Comparison of ENCODE assay signal across 20 cellular contexts in the genomic region with DNA sequence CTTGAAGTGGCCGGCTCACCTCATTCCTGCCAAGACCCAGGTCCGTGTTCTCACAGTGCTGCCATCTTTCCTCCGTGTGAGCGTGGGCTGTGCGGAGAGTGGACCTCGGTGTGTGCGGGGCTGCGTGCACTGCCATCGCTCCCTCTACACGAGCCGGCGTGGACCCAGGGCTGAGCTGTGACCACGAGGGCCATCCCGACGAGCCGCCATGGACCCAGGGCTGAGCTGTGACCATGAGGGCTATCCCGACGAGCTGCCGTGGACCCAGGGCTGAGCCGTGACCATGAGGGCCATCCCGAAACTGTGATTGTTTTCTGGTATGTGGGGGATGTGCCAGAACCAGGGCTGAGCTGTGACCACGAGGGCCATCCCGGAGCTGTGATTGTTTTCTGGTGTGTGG. TPM values are rescaled to one million over a fixed set of nuclear protein-coding genes. Genes with fewer than 3 reads are reported as not detected.
DNase-seq lines count a peak whose midpoint lies in the region; ATAC-seq and TF ChIP-seq lines count a peak whose summit lies in the region.
"Had no signal": no experiment of that assay in that cellular context is flagged by ENCODE, and none has a peak within 500 bp of the region (broad histone marks: within the 10 kb centered on the region; RNA-seq: fewer than 3 reads in every experiment).

No MANE protein-coding gene starts in this region.

- CTCF ChIA-PET in activated CD8-positive, alpha-beta T cell treated with anti-CD3 and anti-CD28 coated beads for 36 hours (lab: Charles Lee): interaction anchor here (1.1 to 1.7 kb wide), 4 partner anchors 9 to 18 kb away, joined by 3 to 7 read pairs (median 4); a partner anchor contains a TSS

- H3K4me3 Mint-ChIP-seq in activated CD8-positive, alpha-beta T cell treated with anti-CD3 and anti-CD28 coated beads for 36 hours: no peak overlapping the region
- H3K4me3 Mint-ChIP-seq: B cell; CD4-positive, CD25-positive, alpha-beta regulatory T cell had no signal

- H3K36me3 Mint-ChIP-seq in activated CD8-positive, alpha-beta T cell treated with anti-CD3 and anti-CD28 coated beads for 36 hours (ENCODE audit: low read depth): peaks cover 4% of the 10 kb centered on the region

- TF ChIP-seq CTCF in foreskin keratinocyte (conservative IDR thresholded peaks at IDR 0.05): no peak
- no peak for TF ChIP-seq CTCF in activated CD8-positive, alpha-beta T cell treated with anti-CD3 and anti-CD28 coated beads for 36 hours (IDR thresholded peaks at IDR 0.05)

- no peaks in the 10 kb centered on the region for H3K9me3 Mint-ChIP-seq in activated CD8-positive, alpha-beta T cell treated with anti-CD3 and anti-CD28 coated beads for 36 hours
- H3K9me3 Mint-ChIP-seq: CD4-positive, CD25-positive, alpha-beta regulatory T cell had no signal

- H3K27me3 ChIP-seq in foreskin keratinocyte: no peaks in the 10 kb centered on the region
- H3K27me3 ChIP-seq: Peyer's patch, SJSA1 had no signal

- intact Hi-C loops in left ventricle myocardium superior (cut with micrococcal nuclease): no loop called here
- intact Hi-C loops in Right ventricle myocardium inferior (cut with DNase I): no loop called here
- intact Hi-C loops in activated CD8-positive, alpha-beta T cell treated with anti-CD3 and anti-CD28 coated beads for 36 hours (cut with micrococcal nuclease): no loop called here

- H3K27ac ChIP-seq in foreskin keratinocyte: no peak overlapping the region
- H3K27ac ChIP-seq: A549, Peyer's patch, SJSA1 had no signal

- H3K4me1 ChIP-seq in foreskin keratinocyte: no peaks in the 10 kb centered on the region
- H3K4me1 ChIP-seq: A549, Peyer's patch, SJSA1 had no signal

- H3K4me1 Mint-ChIP-seq in activated CD8-positive, alpha-beta T cell treated with anti-CD3 and anti-CD28 coated beads for 36 hours (ENCODE audit: low read depth): peaks cover 2% of the 10 kb centered on the region
- H3K4me1 Mint-ChIP-seq: B cell; CD4-positive, CD25-positive, alpha-beta regulatory T cell had no signal

- ATAC-seq in left ventricle myocardium superior (peak; percentile 19), Right ventricle myocardium inferior (no peak), foreskin keratinocyte (peak; percentile 18)
- ATAC-seq in activated CD8-positive, alpha-beta T cell treated with anti-CD3 and anti-CD28 coated beads for 36 hours: no peak

- no peaks in the 10 kb centered on the region for H3K27me3 Mint-ChIP-seq in activated CD8-positive, alpha-beta T cell treated with anti-CD3 and anti-CD28 coated beads for 36 hours
- H3K27me3 Mint-ChIP-seq: B cell; CD4-positive, CD25-positive, alpha-beta regulatory T cell had no signal

- DNase-seq in left ventricle myocardium superior: no peak
- DNase-seq in Right ventricle myocardium inferior (ENCODE audit: missing footprints): no peak
- DNase-seq in foreskin keratinocyte: no peak
- DNase-seq in NK-92 (lab: John Stamatoyannopoulos, UW; ENCODE audit: unreplicated experiment): no peak
- no peak for DNase-seq in activated CD8-positive, alpha-beta T cell treated with anti-CD3 and anti-CD28 coated beads for 36 hours
- DNase-seq: CD4-positive, CD25-positive, alpha-beta regulatory T cell; EL; GF-D8; GOT3; Kasumi-1; NCI-H1694; NCI-H2081; NCI-H2171; NCI-H524 treated with DMSO at 0.1 percent for 48 hours; NCI-H82; Peyer's patch had no signal

- H3K27ac Mint-ChIP-seq in activated CD8-positive, alpha-beta T cell treated with anti-CD3 and anti-CD28 coated beads for 36 hours: no peak overlapping the region
- H3K27ac Mint-ChIP-seq: B cell; CD4-positive, CD25-positive, alpha-beta regulatory T cell had no signal

- POLR2A ChIA-PET in activated CD8-positive, alpha-beta T cell treated with anti-CD3 and anti-CD28 coated beads for 36 hours (lab: Charles Lee): interaction anchor here (0.9 to 1.2 kb wide), 2 partner anchors 9 kb away, joined by 3 to 4 read pairs; a partner anchor contains a TSS

RNA-seq across cellular contexts. Expression of a gene that starts 8.9 kb away (rescaled TPM):
- total RNA-seq in left ventricle myocardium superior (23.9 TPM), Right ventricle myocardium inferior (24.0 TPM), foreskin keratinocyte (240 and 305 TPM in 2 replicates)
- 317 and 391 TPM in 2 replicates for polyA plus RNA-seq in foreskin keratinocyte
- total RNA-seq in activated CD8-positive, alpha-beta T cell treated with anti-CD3 and anti-CD28 coated beads for 36 hours: 10 to 100 TPM; 83.1 to 89.9 TPM

RNA-seq across cellular contexts. Expression of a gene that starts 14.5 kb away (rescaled TPM):
- total RNA-seq in left ventricle myocardium superior: 3.8 TPM
- total RNA-seq in Right ventricle myocardium inferior: 2.9 TPM
- total RNA-seq in foreskin keratinocyte: not detected in 2 replicates
- 0.06 and 0.09 TPM in 2 replicates for polyA plus RNA-seq in foreskin keratinocyte
- 1 to 10 TPM; 5.2 to 5.3 TPM for total RNA-seq in activated CD8-positive, alpha-beta T cell treated with anti-CD3 and anti-CD28 coated beads for 36 hours
- total RNA-seq: MCF 10A had no signal
- polyA plus RNA-seq: A549 had no signal

RNA-seq across cellular contexts. Expression of a gene that starts 21.0 kb away (rescaled TPM):
- 48.6 TPM for total RNA-seq in left ventricle myocardium superior
- total RNA-seq in Right ventricle myocardium inferior: 63.7 TPM
- total RNA-seq in foreskin keratinocyte: 19.1 and 28.2 TPM in 2 replicates
- polyA plus RNA-seq in foreskin keratinocyte: 26.0 and 37.7 TPM in 2 replicates
- total RNA-seq in activated CD8-positive, alpha-beta T cell treated with anti-CD3 and anti-CD28 coated beads for 36 hours: 100 to 1,000 TPM; 230 to 236 TPM
- total RNA-seq: SJSA1 had no signal

RNA-seq across cellular contexts. Expression of a gene that starts 33.4 kb away (rescaled TPM):
- total RNA-seq in left ventricle myocardium superior (not detected), Right ventricle myocardium inferior (not detected), foreskin keratinocyte (not detected in 2 replicates)
- not detected in 2 replicates for polyA plus RNA-seq in foreskin keratinocyte
- under 1 TPM in 1 of 2 experiments, not detected in 1; 0.31 TPM for total RNA-seq in activated CD8-positive, alpha-beta T cell treated with anti-CD3 and anti-CD28 coated beads for 36 hours
- total RNA-seq: MCF 10A, Peyer's patch, SJSA1 had no signal
- polyA plus RNA-seq: A549; CD4-positive, CD25-positive, alpha-beta regulatory T cell had no signal

RNA-seq across cellular contexts. Expression of a gene that starts 34.4 kb away (rescaled TPM):
- total RNA-seq in left ventricle myocardium superior (16.2 TPM), Right ventricle myocardium inferior (17.0 TPM), foreskin keratinocyte (7.6 and 7.8 TPM in 2 replicates)
- polyA plus RNA-seq in foreskin keratinocyte: 7.8 and 8.1 TPM in 2 replicates
- total RNA-seq in activated CD8-positive, alpha-beta T cell treated with anti-CD3 and anti-CD28 coated beads for 36 hours: 10 to 100 TPM; 80.7 to 82.4 TPM

Comparison
In these comparisons a context has a peak if more than half of its experiments do, and no peak if none do; other contexts are left out.
1. ATAC-seq: peak in left ventricle myocardium superior (single experiment) and foreskin keratinocyte (single experiment); none in Right ventricle myocardium inferior (single experiment) and activated CD8-positive, alpha-beta T cell treated with anti-CD3 and anti-CD28 coated beads for 36 hours (single experiment).